ENCODE assay signal across 2 cellular contexts in the genomic region with DNA sequence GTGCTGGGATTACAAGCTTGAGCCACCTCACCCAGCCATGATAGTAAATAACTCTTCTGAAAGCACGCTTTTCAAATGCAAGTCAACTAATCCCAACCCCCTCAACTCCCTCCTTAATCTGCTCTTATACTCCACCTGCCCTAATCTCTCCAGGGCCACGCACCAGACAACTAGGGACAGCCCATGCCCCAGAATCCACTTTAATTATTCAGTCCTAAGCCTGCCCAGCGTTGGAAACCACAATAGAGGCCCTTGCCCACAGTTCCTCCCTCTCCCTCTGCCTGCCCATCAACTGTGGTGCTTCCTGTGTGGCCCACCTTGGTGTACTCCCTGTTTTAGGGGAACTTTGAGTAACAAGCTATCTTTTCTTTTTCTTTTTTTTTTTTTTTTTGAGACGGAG.
TF ChIP-seq lines count a peak whose summit lies in the region.

No MANE protein-coding gene starts in this region.

TF ChIP-seq in GM23338, 12 proteins besides CTCF, POLR2A, EP300 and RAD21 (continues in another document):
- no peak for TF ChIP-seq ZNF114 (CRISPR knock-in tag; IDR thresholded peaks at IDR 0.05)
- TF ChIP-seq EZH2phosphoT487 (IDR thresholded peaks at IDR 0.05; ENCODE audit: unreplicated experiment), result no peak
- no peak for TF ChIP-seq ZNF331 (CRISPR knock-in tag; IDR thresholded peaks at IDR 0.05; ENCODE audit: low read depth)
- TF ChIP-seq, protein P1, sequence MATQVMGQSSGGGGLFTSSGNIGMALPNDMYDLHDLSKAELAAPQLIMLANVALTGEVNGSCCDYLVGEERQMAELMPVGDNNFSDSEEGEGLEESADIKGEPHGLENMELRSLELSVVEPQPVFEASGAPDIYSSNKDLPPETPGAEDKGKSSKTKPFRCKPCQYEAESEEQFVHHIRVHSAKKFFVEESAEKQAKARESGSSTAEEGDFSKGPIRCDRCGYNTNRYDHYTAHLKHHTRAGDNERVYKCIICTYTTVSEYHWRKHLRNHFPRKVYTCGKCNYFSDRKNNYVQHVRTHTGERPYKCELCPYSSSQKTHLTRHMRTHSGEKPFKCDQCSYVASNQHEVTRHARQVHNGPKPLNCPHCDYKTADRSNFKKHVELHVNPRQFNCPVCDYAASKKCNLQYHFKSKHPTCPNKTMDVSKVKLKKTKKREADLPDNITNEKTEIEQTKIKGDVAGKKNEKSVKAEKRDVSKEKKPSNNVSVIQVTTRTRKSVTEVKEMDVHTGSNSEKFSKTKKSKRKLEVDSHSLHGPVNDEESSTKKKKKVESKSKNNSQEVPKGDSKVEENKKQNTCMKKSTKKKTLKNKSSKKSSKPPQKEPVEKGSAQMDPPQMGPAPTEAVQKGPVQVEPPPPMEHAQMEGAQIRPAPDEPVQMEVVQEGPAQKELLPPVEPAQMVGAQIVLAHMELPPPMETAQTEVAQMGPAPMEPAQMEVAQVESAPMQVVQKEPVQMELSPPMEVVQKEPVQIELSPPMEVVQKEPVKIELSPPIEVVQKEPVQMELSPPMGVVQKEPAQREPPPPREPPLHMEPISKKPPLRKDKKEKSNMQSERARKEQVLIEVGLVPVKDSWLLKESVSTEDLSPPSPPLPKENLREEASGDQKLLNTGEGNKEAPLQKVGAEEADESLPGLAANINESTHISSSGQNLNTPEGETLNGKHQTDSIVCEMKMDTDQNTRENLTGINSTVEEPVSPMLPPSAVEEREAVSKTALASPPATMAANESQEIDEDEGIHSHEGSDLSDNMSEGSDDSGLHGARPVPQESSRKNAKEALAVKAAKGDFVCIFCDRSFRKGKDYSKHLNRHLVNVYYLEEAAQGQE (IDR thresholded peaks at IDR 0.05; ENCODE audit: unreplicated experiment), result no peak
- no peak for TF ChIP-seq NANOG (IDR thresholded peaks at IDR 0.05; ENCODE audit: borderline replicate concordance)
- TF ChIP-seq, protein P2, sequence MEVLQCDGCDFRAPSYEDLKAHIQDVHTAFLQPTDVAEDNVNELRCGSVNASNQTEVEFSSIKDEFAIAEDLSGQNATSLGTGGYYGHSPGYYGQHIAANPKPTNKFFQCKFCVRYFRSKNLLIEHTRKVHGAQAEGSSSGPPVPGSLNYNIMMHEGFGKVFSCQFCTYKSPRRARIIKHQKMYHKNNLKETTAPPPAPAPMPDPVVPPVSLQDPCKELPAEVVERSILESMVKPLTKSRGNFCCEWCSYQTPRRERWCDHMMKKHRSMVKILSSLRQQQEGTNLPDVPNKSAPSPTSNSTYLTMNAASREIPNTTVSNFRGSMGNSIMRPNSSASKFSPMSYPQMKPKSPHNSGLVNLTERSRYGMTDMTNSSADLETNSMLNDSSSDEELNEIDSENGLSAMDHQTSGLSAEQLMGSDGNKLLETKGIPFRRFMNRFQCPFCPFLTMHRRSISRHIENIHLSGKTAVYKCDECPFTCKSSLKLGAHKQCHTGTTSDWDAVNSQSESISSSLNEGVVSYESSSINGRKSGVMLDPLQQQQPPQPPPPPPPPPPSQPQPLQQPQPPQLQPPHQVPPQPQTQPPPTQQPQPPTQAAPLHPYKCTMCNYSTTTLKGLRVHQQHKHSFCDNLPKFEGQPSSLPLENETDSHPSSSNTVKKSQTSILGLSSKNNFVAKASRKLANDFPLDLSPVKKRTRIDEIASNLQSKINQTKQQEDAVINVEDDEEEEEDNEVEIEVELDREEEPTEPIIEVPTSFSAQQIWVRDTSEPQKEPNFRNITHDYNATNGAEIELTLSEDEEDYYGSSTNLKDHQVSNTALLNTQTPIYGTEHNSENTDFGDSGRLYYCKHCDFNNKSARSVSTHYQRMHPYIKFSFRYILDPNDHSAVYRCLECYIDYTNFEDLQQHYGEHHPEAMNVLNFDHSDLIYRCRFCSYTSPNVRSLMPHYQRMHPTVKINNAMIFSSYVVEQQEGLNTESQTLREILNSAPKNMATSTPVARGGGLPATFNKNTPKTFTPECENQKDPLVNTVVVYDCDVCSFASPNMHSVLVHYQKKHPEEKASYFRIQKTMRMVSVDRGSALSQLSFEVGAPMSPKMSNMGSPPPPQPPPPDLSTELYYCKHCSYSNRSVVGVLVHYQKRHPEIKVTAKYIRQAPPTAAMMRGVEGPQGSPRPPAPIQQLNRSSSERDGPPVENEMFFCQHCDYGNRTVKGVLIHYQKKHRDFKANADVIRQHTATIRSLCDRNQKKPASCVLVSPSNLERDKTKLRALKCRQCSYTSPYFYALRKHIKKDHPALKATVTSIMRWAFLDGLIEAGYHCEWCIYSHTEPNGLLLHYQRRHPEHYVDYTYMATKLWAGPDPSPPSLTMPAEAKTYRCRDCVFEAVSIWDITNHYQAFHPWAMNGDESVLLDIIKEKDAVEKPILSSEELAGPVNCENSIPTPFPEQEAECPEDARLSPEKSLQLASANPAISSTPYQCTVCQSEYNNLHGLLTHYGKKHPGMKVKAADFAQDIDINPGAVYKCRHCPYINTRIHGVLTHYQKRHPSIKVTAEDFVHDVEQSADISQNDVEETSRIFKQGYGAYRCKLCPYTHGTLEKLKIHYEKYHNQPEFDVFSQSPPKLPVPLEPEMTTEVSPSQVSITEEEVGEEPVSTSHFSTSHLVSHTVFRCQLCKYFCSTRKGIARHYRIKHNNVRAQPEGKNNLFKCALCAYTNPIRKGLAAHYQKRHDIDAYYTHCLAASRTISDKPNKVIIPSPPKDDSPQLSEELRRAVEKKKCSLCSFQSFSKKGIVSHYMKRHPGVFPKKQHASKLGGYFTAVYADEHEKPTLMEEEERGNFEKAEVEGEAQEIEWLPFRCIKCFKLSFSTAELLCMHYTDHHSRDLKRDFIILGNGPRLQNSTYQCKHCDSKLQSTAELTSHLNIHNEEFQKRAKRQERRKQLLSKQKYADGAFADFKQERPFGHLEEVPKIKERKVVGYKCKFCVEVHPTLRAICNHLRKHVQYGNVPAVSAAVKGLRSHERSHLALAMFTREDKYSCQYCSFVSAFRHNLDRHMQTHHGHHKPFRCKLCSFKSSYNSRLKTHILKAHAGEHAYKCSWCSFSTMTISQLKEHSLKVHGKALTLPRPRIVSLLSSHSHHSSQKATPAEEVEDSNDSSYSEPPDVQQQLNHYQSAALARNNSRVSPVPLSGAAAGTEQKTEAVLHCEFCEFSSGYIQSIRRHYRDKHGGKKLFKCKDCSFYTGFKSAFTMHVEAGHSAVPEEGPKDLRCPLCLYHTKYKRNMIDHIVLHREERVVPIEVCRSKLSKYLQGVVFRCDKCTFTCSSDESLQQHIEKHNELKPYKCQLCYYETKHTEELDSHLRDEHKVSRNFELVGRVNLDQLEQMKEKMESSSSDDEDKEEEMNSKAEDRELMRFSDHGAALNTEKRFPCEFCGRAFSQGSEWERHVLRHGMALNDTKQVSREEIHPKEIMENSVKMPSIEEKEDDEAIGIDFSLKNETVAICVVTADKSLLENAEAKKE (CRISPR knock-in tag; IDR thresholded peaks at IDR 0.05), result no peak
- TF ChIP-seq CREB1 (CRISPR knock-in tag; IDR thresholded peaks at IDR 0.05; ENCODE audit: low read depth), result no peak
- TF ChIP-seq JUNB (IDR thresholded peaks at IDR 0.05; ENCODE audit: unreplicated experiment), result no peak
- TF ChIP-seq POLR2AphosphoS5 (IDR thresholded peaks at IDR 0.05; ENCODE audit: low read depth), result no peak
- TF ChIP-seq STAT1 (IDR thresholded peaks at IDR 0.05; ENCODE audit: unreplicated experiment), result no peak
- TF ChIP-seq EZH2 (IDR thresholded peaks at IDR 0.05; ENCODE audit: low read depth, unreplicated experiment), result no peak

TF ChIP-seq in HepG2, 621 proteins besides CTCF, POLR2A, EP300 and RAD21:
- TF ChIP-seq NCOA5 (CRISPR knock-in tag; IDR thresholded peaks at IDR 0.05) (no peak), NPAS2 (CRISPR knock-in tag; IDR thresholded peaks at IDR 0.05; ENCODE audit: borderline replicate concordance) (no peak), REXO4 (CRISPR knock-in tag; IDR thresholded peaks at IDR 0.05; ENCODE audit: borderline replicate concordance) (no peak), PHF8 (CRISPR knock-in tag; IDR thresholded peaks at IDR 0.05) (no peak), ZNF883 (CRISPR knock-in tag; IDR thresholded peaks at IDR 0.05; ENCODE audit: not compliant biosample characterization) (no peak), RXRB (CRISPR knock-in tag; IDR thresholded peaks at IDR 0.05; ENCODE audit: borderline replicate concordance) (no peak), NCOA2 (CRISPR knock-in tag; IDR thresholded peaks at IDR 0.05) (no peak)
- TF ChIP-seq, protein P3, sequence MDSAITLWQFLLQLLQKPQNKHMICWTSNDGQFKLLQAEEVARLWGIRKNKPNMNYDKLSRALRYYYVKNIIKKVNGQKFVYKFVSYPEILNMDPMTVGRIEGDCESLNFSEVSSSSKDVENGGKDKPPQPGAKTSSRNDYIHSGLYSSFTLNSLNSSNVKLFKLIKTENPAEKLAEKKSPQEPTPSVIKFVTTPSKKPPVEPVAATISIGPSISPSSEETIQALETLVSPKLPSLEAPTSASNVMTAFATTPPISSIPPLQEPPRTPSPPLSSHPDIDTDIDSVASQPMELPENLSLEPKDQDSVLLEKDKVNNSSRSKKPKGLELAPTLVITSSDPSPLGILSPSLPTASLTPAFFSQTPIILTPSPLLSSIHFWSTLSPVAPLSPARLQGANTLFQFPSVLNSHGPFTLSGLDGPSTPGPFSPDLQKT (CRISPR knock-in tag; IDR thresholded peaks at IDR 0.05; ENCODE audit: borderline replicate concordance), result no peak
- TF ChIP-seq, protein P4, sequence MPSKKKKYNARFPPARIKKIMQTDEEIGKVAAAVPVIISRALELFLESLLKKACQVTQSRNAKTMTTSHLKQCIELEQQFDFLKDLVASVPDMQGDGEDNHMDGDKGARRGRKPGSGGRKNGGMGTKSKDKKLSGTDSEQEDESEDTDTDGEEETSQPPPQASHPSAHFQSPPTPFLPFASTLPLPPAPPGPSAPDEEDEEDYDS (CRISPR knock-in tag; IDR thresholded peaks at IDR 0.05), result no peak
